Comparison of ENCODE assay signal across 10 cellular contexts in the genomic region with DNA sequence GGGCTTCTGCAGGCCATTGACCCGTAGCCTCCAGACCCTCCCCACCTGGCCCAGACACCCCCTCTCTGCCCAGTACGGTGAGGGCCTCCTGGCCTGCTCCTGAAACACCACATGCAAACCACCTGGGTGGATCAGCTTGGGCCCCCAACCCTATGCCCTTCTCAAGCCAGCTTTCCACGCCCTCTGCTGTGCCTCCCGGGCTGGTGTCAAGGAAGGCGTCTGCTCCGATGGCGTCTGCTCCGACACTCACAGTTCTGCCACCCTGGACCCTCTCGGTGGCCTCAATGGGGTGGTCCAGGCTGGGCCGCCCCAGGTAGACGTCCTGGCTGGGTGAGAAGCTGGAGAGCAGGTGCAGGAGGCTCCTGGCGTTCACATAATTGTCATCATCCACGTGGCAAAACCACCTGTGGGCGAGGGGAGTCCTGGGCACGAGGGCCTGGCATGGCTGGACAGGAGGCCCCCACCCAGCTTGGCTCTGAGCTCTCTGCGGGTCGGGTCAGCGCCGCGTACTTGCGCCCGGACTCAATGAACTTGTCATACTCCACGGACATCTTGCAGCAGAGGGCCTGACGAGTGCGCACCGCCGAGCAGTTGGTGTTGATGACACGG. TPM values are rescaled to one million over a fixed set of nuclear protein-coding genes. Genes with fewer than 3 reads are reported as not detected.
DNase-seq lines count a peak whose midpoint lies in the region; ATAC-seq, FAIRE-seq and TF ChIP-seq lines count a peak whose summit lies in the region.
"Had no signal": no experiment of that assay in that cellular context is flagged by ENCODE, and none has a peak within 500 bp of the region (broad histone marks: within the 10 kb centered on the region; RNA-seq: fewer than 3 reads in every experiment).

No MANE protein-coding gene starts in this region.

- FAIRE-seq in bronchial epithelial cell (lab: Jason Lieb, UNC) = no peak

- no peaks in the 10 kb centered on the region for H3K27me3 ChIP-seq in bronchial epithelial cell (ENCODE audit: control insufficient read depth, insufficient read depth, low read length)

- ATAC-seq in Right ventricle myocardium inferior (no peak), HG03521 (IDR thresholded peaks at IDR 0.05; ENCODE audit: unreplicated experiment) (no peak)

- intact Hi-C loops in Right ventricle myocardium inferior (cut with DNase I) (no loop called here), cardiac septum (cut with DNase I) (no loop called here)

- H3K4me1 ChIP-seq in mesodermal cell (ENCODE audit: control insufficient read depth, insufficient read depth, low read length, poor library complexity, severe bottlenecking) = no peaks in the 10 kb centered on the region
- peaks cover 2% of the 10 kb centered on the region for H3K4me1 ChIP-seq in urinary bladder (ENCODE audit: insufficient read depth)

- no peak for TF ChIP-seq CTCF in bronchial epithelial cell (IDR thresholded peaks at IDR 0.05; ENCODE audit: insufficient read depth, low read length, severe bottlenecking)

- peak; percentile 30 for DNase-seq in Right ventricle myocardium inferior (ENCODE audit: missing footprints)
- no peak for DNase-seq in cardiac septum (ENCODE audit: low spot score)
- DNase-seq in bronchial epithelial cell (ENCODE audit: low read depth) = no peak
- DNase-seq in NCI-H1417 (lab: John Stamatoyannopoulos, UW) = no peak
- no peak for DNase-seq in DMS79 (lab: John Stamatoyannopoulos, UW)
- DNase-seq: DMS 273 treated with DMSO at 0.1 percent for 48 hours, NCI-H226 had no signal

- H3K27ac ChIP-seq in mesodermal cell (ENCODE audit: low read depth, low read length, severe bottlenecking) (no peak overlapping the region), urinary bladder (ENCODE audit: low read depth) (no peak overlapping the region)

- H3K4me3 ChIP-seq in bronchial epithelial cell (ENCODE audit: low read depth, low read length) (peak overlapping the region; percentile 89), mesodermal cell (ENCODE audit: extremely low read depth, insufficient read depth, low read length, poor library complexity, severe bottlenecking) (peak overlapping the region; percentile 67), urinary bladder (ENCODE audit: low read depth, low read length) (peak overlapping the region; percentile 96)

- H3K9me3 ChIP-seq in mesodermal cell (ENCODE audit: control insufficient read depth, low read length) = no peaks in the 10 kb centered on the region

- 91 to 96% methylated on average over 26 to 28 of the region's 28 CpGs for WGBS in mesodermal cell (ENCODE audit: insufficient coverage in 2 of 2), 2 experiments
- 87% methylated on average over 28 of the region's 28 CpGs for WGBS in urinary bladder

- peaks cover 26% of the 10 kb centered on the region for H3K36me3 ChIP-seq in bronchial epithelial cell (ENCODE audit: control insufficient read depth, insufficient read depth, low read length)
- H3K36me3 ChIP-seq in mesodermal cell (ENCODE audit: control insufficient read depth, insufficient read depth, low read length) = peaks cover 54% of the 10 kb centered on the region
- H3K36me3 ChIP-seq in urinary bladder (ENCODE audit: insufficient read depth) = peaks cover 2% of the 10 kb centered on the region

RNA-seq across cellular contexts. Expression of gene RFNG, which starts 1.4 kb away (rescaled TPM):
- 19.3 TPM for total RNA-seq in Right ventricle myocardium inferior
- 21.0 TPM for total RNA-seq in cardiac septum
- total RNA-seq in bronchial epithelial cell = 26.3 and 38.7 TPM in 2 replicates
- 42.4 TPM for polyA plus RNA-seq in mesodermal cell (2013, experiment 1 of 2)
- 31.9 TPM for polyA plus RNA-seq in mesodermal cell (2013, experiment 2 of 2)
- total RNA-seq in urinary bladder = 16.5 TPM
- 47.0 TPM for polyA plus RNA-seq in urinary bladder

RNA-seq across cellular contexts. Expression of gene GPS1, which starts 1.4 kb away (rescaled TPM):
- total RNA-seq in Right ventricle myocardium inferior (80.9 TPM), cardiac septum (67.4 TPM), bronchial epithelial cell (83.7 and 117 TPM in 2 replicates), urinary bladder (37.3 TPM)
- polyA plus RNA-seq in mesodermal cell (2013, experiment 1 of 2) = 124 TPM
- polyA plus RNA-seq in mesodermal cell (2013, experiment 2 of 2) = 105 TPM
- polyA plus RNA-seq in urinary bladder = 95.4 TPM

RNA-seq across cellular contexts. Expression of gene DCXR, which starts 12.8 kb away (rescaled TPM):
- 175 TPM for total RNA-seq in Right ventricle myocardium inferior
- total RNA-seq in cardiac septum = 144 TPM
- total RNA-seq in bronchial epithelial cell = 83.3 and 87.9 TPM in 2 replicates
- polyA plus RNA-seq in mesodermal cell (2013, experiment 1 of 2) = 73.2 TPM
- polyA plus RNA-seq in mesodermal cell (2013, experiment 2 of 2) = 60.0 TPM
- total RNA-seq in urinary bladder = 17.2 TPM
- 129 TPM for polyA plus RNA-seq in urinary bladder

RNA-seq across cellular contexts. Expression of gene DUS1L, which starts 15.3 kb away (rescaled TPM):
- total RNA-seq in Right ventricle myocardium inferior (59.3 TPM), cardiac septum (47.6 TPM), bronchial epithelial cell (122 and 125 TPM in 2 replicates), urinary bladder (24.5 TPM)
- 66.0 TPM for polyA plus RNA-seq in mesodermal cell (2013, experiment 1 of 2)
- polyA plus RNA-seq in mesodermal cell (2013, experiment 2 of 2) = 57.5 TPM
- 67.5 TPM for polyA plus RNA-seq in urinary bladder

RNA-seq across cellular contexts. Expression of gene RAC3, which starts 18.8 kb away (rescaled TPM):
- total RNA-seq in Right ventricle myocardium inferior (2.2 TPM), cardiac septum (0.65 TPM), bronchial epithelial cell (18.7 and 25.2 TPM in 2 replicates), urinary bladder (10.4 TPM)
- 57.4 TPM for polyA plus RNA-seq in mesodermal cell (2013, experiment 1 of 2)
- 44.7 TPM for polyA plus RNA-seq in mesodermal cell (2013, experiment 2 of 2)
- polyA plus RNA-seq in urinary bladder = 5.9 TPM
